In the genomic region with DNA sequence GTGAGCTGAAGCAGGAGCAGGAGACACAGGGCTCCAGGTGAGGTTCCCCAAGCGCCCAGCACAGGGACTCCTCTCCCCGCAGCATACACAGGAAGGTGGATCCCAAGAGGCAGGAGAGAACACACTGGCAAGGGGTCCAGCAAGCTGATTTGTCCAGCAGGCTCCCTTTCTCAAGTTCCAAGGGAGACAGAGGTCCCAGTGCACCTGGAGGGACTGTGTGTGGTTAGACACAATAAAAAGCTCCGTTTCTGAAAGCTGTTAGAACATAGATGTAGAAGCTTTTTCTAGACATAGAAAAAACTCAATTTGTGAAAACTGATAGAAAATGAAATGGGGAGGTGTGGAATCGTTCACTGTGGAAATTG, we compare ENCODE assay signal across 20 cellular contexts. TPM values are rescaled to one million over a fixed set of nuclear protein-coding genes. Genes with fewer than 3 reads are reported as not detected.
DNase-seq lines count a peak whose midpoint lies in the region; ATAC-seq and TF ChIP-seq lines count a peak whose summit lies in the region.
"Had no signal": no experiment of that assay in that cellular context is flagged by ENCODE, and none has a peak within 500 bp of the region (broad histone marks: within the 10 kb centered on the region; RNA-seq: fewer than 3 reads in every experiment).

No MANE protein-coding gene starts in this region.

- H4K20me1 ChIP-seq in KMS-11 (ENCODE audit: insufficient read depth), result no peaks in the 10 kb centered on the region

- DNase-seq in stimulated activated naive CD8-positive, alpha-beta T cell treated with anti-CD3 and anti-CD28 coated beads, Interleukin-15, amount 100 ng/mL, for 72 hours, result no peak
- DNase-seq in stimulated activated naive CD8-positive, alpha-beta T cell treated with anti-CD3 and anti-CD28 coated beads, Interleukin-15, Interleukin-2, amounts not matched to agents 100 U/mL and 50 U/mL, for 24 hours, result no peak
- no peak for DNase-seq in central memory CD8-positive, alpha-beta T cell (ENCODE audit: low spot score in 2 of 2)
- DNase-seq in stimulated activated CD4-positive, alpha-beta T cell treated with anti-CD3 and anti-CD28 coated beads, Interleukin-1b, Interleukin-23, amount 100 ng/mL, for 48 hours, result no peak
- DNase-seq in glutamatergic neuron, result no peak
- DNase-seq: GOT3 had no signal

- peak overlapping the region; percentile 85 to 92 for H3K4me3 Mint-ChIP-seq in stimulated activated naive CD8-positive, alpha-beta T cell treated with anti-CD3 and anti-CD28 coated beads, Interleukin-15, amount 100 ng/mL, for 72 hours
- H3K4me3 Mint-ChIP-seq in central memory CD8-positive, alpha-beta T cell, result peak overlapping the region; percentile 72
- H3K4me3 Mint-ChIP-seq in glutamatergic neuron (ENCODE audit: unreplicated experiment), result no peak overlapping the region
- H3K4me3 Mint-ChIP-seq: neural crest cell had no signal

- no peak overlapping the region for H3K27ac ChIP-seq in KMS-11
- H3K27ac ChIP-seq: hepatocyte, psoas muscle, vagina, WERI-Rb-1 had no signal

- H3K4me1 Mint-ChIP-seq in stimulated activated naive CD8-positive, alpha-beta T cell treated with anti-CD3 and anti-CD28 coated beads, Interleukin-15, amount 100 ng/mL, for 72 hours, result peaks cover 30% of the 10 kb centered on the region
- H3K4me1 Mint-ChIP-seq in central memory CD8-positive, alpha-beta T cell, result peaks cover 10% of the 10 kb centered on the region
- H3K4me1 Mint-ChIP-seq in glutamatergic neuron (ENCODE audit: low read depth, unreplicated experiment), result no peaks in the 10 kb centered on the region
- H3K4me1 Mint-ChIP-seq: neural crest cell had no signal

- no peak overlapping the region for H2AFZ ChIP-seq in KMS-11 (ENCODE audit: low read depth)

- H3K36me3 Mint-ChIP-seq in central memory CD8-positive, alpha-beta T cell (ENCODE audit: insufficient read depth), result peaks cover 3% of the 10 kb centered on the region
- peaks cover 7% of the 10 kb centered on the region for H3K36me3 Mint-ChIP-seq in glutamatergic neuron (ENCODE audit: unreplicated experiment)

- ATAC-seq in stimulated activated naive CD8-positive, alpha-beta T cell treated with anti-CD3 and anti-CD28 coated beads, Interleukin-15, amount 100 ng/mL, for 72 hours, result no peak
- no peak for ATAC-seq in stimulated activated naive CD8-positive, alpha-beta T cell treated with anti-CD3 and anti-CD28 coated beads, Interleukin-15, Interleukin-2, amounts not matched to agents 100 U/mL and 50 U/mL, for 24 hours
- no peak for ATAC-seq in central memory CD8-positive, alpha-beta T cell (replicated peaks; ENCODE audit: extremely low read depth, poor library complexity, severe bottlenecking)
- ATAC-seq in GM21423 (IDR thresholded peaks at IDR 0.05; ENCODE audit: unreplicated experiment) (no peak), HG03469 (IDR thresholded peaks at IDR 0.05; ENCODE audit: unreplicated experiment) (no peak)

- H3K27me3 Mint-ChIP-seq in stimulated activated naive CD8-positive, alpha-beta T cell treated with anti-CD3 and anti-CD28 coated beads, Interleukin-15, amount 100 ng/mL, for 72 hours, result peaks cover 27% of the 10 kb centered on the region
- H3K27me3 Mint-ChIP-seq in central memory CD8-positive, alpha-beta T cell, result peaks cover 40% of the 10 kb centered on the region
- peaks cover 14% of the 10 kb centered on the region for H3K27me3 Mint-ChIP-seq in glutamatergic neuron (ENCODE audit: unreplicated experiment)

- no peaks in the 10 kb centered on the region for H3K36me3 ChIP-seq in KMS-11 (ENCODE audit: insufficient read depth)
- H3K36me3 ChIP-seq: MG63, vagina, WERI-Rb-1 had no signal

- no peaks in the 10 kb centered on the region for H3K79me2 ChIP-seq in KMS-11 (ENCODE audit: insufficient read depth, low read depth)
- H3K79me2 ChIP-seq: hepatocyte had no signal

- TF ChIP-seq CTCF in KMS-11 (conservative IDR thresholded peaks at IDR 0.05; ENCODE audit: low read depth, low read length) (0 out of 2 replicates have a peak, but pooled peaks have one; percentile 16), glutamatergic neuron (IDR thresholded peaks at IDR 0.05; ENCODE audit: partially characterized antibody, unreplicated experiment) (no peak)

- no peak overlapping the region for H3K9ac ChIP-seq in KMS-11
- H3K9ac ChIP-seq: SK-N-SH had no signal

- no peaks in the 10 kb centered on the region for H3K4me1 ChIP-seq in KMS-11 (ENCODE audit: low read depth, poor library complexity, severe bottlenecking)

- no peak overlapping the region for H3K4me3 ChIP-seq in KMS-11 (IDR thresholded peaks at IDR 0.05; ENCODE audit: insufficient read depth, low read depth, low read length)
- H3K4me3 ChIP-seq: hepatocyte, MG63, psoas muscle had no signal

- no peaks in the 10 kb centered on the region for H3K27me3 ChIP-seq in KMS-11 (ENCODE audit: insufficient read depth, low read depth)
- H3K27me3 ChIP-seq: vagina had no signal

- no peak overlapping the region for H3K4me2 ChIP-seq in KMS-11

- H3K9me3 Mint-ChIP-seq in stimulated activated naive CD8-positive, alpha-beta T cell treated with anti-CD3 and anti-CD28 coated beads, Interleukin-15, amount 100 ng/mL, for 72 hours, result peaks cover 0 to under 1% of the 10 kb centered on the region in 2 donors
- H3K9me3 Mint-ChIP-seq in central memory CD8-positive, alpha-beta T cell, result no peaks in the 10 kb centered on the region
- H3K9me3 Mint-ChIP-seq in glutamatergic neuron (ENCODE audit: unreplicated experiment), result peaks cover 4% of the 10 kb centered on the region
- H3K9me3 Mint-ChIP-seq: T-helper 2 cell treated with Interferon-gamma antibody and Interleukin-4, amounts not matched to agents 5 μg/mL and 100 μg/mL, for 36 hours had no signal

- no peak overlapping the region for H3K27ac Mint-ChIP-seq in stimulated activated naive CD8-positive, alpha-beta T cell treated with anti-CD3 and anti-CD28 coated beads, Interleukin-15, amount 100 ng/mL, for 72 hours
- no peak overlapping the region for H3K27ac Mint-ChIP-seq in central memory CD8-positive, alpha-beta T cell (ENCODE audit: low read depth)
- no peak overlapping the region for H3K27ac Mint-ChIP-seq in glutamatergic neuron (ENCODE audit: unreplicated experiment)
- H3K27ac Mint-ChIP-seq: T-helper 2 cell treated with Interferon-gamma antibody and Interleukin-4, amounts not matched to agents 5 μg/mL and 100 μg/mL, for 36 hours had no signal

RNA-seq across cellular contexts. Expression of gene CALCB, which starts 1.8 kb away (rescaled TPM):
- total RNA-seq in glutamatergic neuron (ENCODE audit: unreplicated experiment), result 0.74 TPM
- total RNA-seq: left ventricle myocardium superior, neural crest cell, RPMI7951, temporal lobe had no signal

RNA-seq across cellular contexts. Expression of gene INSC, which starts 39.6 kb away (rescaled TPM):
- total RNA-seq in glutamatergic neuron (ENCODE audit: unreplicated experiment), result not detected
- total RNA-seq: psoas muscle, RPMI7951, temporal lobe had no signal
